In the genomic region with DNA sequence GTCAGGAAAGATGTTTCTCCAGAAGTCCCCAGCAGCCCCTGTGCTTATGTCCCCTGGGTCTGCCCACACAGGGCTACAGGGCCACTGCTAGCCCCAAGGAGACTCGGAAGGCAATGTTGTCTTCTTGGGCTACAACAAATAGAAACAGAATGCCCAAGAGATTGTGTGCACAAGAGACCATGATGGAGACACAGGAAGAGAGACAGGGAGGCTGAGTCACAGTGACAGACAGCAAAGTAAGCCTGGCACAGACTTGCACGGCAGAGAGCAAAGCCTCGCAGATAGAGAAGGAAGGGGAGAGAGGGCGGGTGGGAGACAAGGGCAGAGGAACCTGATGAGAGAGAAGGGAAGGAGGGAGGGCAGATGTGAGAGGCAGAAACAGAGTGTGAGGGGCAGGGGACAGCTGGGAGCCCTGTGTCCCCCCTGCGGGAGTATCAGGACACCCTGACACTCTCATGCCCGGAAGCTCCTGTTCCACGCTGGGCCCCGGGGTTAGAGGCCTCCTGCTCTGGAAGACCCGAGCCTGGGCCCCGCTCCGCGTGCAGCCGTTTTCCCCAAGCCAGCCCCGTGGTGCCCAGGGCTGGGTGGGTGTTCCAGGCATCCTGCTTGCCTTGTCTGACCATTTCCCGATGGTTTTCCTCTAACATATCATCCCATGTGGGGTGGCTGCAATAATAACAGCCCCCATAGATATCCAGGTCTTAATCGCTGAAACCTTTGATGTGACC, we compare ENCODE assay signal across 20 cellular contexts. TPM values are rescaled to one million over a fixed set of nuclear protein-coding genes. Genes with fewer than 3 reads are reported as not detected.
DNase-seq lines count a peak whose midpoint lies in the region; ATAC-seq, FAIRE-seq and TF ChIP-seq lines count a peak whose summit lies in the region.
"Had no signal": no experiment of that assay in that cellular context is flagged by ENCODE, and none has a peak within 500 bp of the region (broad histone marks: within the 10 kb centered on the region; RNA-seq: fewer than 3 reads in every experiment).

No MANE protein-coding gene starts in this region.

- H3K36me3 Mint-ChIP-seq in HFFc6 (ENCODE audit: low read depth) = peaks cover 8% of the 10 kb centered on the region; the same call in 1 of the 2 replicates
- peaks cover 15% of the 10 kb centered on the region for H3K36me3 Mint-ChIP-seq in memory B cell

- no peaks in the 10 kb centered on the region for H3K27me3 ChIP-seq in BLaER1 treated with 17β-estradiol and CSF1 and Interleukin-3, amounts not matched to agents 10 nM and 100 nM
- no peaks in the 10 kb centered on the region for H3K27me3 ChIP-seq in bronchial epithelial cell (ENCODE audit: control insufficient read depth, insufficient read depth, low read length)
- H3K27me3 ChIP-seq: colonic mucosa had no signal

- H3K4me2 ChIP-seq in BLaER1 treated with 17β-estradiol and CSF1 and Interleukin-3, amounts not matched to agents 10 nM and 100 nM = peak overlapping the region in 7 of 11 experiments; percentile 21 to 48 (median 26); a peak in 6 of 22 replicates

- H3K27me3 Mint-ChIP-seq in HFFc6 (ENCODE audit: insufficient read depth) = no peaks in the 10 kb centered on the region
- H3K27me3 Mint-ChIP-seq in memory B cell = no peaks in the 10 kb centered on the region

- H3K4me1 ChIP-seq in BLaER1 treated with 17β-estradiol and CSF1 and Interleukin-3, amounts not matched to agents 10 nM and 100 nM = peaks cover 29 to 49% (median 41%) of the 10 kb centered on the region in 10 experiments
- H3K4me1 ChIP-seq: colonic mucosa had no signal

- H4K20me1 ChIP-seq in BLaER1 treated with 17β-estradiol and CSF1 and Interleukin-3, amounts not matched to agents 10 nM and 100 nM = no peaks in the 10 kb centered on the region

- H3K9me3 Mint-ChIP-seq in HFFc6 (no peaks in the 10 kb centered on the region), memory B cell (peaks cover 3% of the 10 kb centered on the region)

- no peak for ATAC-seq in memory B cell (ENCODE audit: low read depth)

- peak overlapping the region in 2 of 11 experiments; percentile 24 to 35; a peak in 4 of 22 replicates for H3K9ac ChIP-seq in BLaER1 treated with 17β-estradiol and CSF1 and Interleukin-3, amounts not matched to agents 10 nM and 100 nM

- peaks cover 9 to 49% (median 41%) of the 10 kb centered on the region in 11 experiments; a peak in 20 of 22 replicates for H3K36me3 ChIP-seq in BLaER1 treated with 17β-estradiol and CSF1 and Interleukin-3, amounts not matched to agents 10 nM and 100 nM
- H3K36me3 ChIP-seq in bronchial epithelial cell (ENCODE audit: control insufficient read depth, insufficient read depth, low read length) = peaks cover 1% of the 10 kb centered on the region
- H3K36me3 ChIP-seq: colonic mucosa, thoracic aorta had no signal

- H3K4me1 Mint-ChIP-seq in HFFc6 (ENCODE audit: low read depth) (peaks cover 15% of the 10 kb centered on the region), memory B cell (peaks cover 8% of the 10 kb centered on the region)

- no peak overlapping the region for H3K4me3 ChIP-seq in BLaER1 treated with 17β-estradiol and CSF1 and Interleukin-3, amounts not matched to agents 10 nM and 100 nM
- H3K4me3 ChIP-seq in bronchial epithelial cell (ENCODE audit: low read depth, low read length) = no peak overlapping the region
- H3K4me3 ChIP-seq: colonic mucosa, SK-N-MC, thoracic aorta had no signal

- FAIRE-seq in bronchial epithelial cell (lab: Jason Lieb, UNC) = no peak
- FAIRE-seq: frontal cortex, GM18507, RCC 7860 had no signal

- no peak for TF ChIP-seq CTCF in HFFc6 (IDR thresholded peaks at IDR 0.05)
- TF ChIP-seq CTCF in bronchial epithelial cell (IDR thresholded peaks at IDR 0.05; ENCODE audit: insufficient read depth, low read length, severe bottlenecking) = no peak

- peaks cover 0 to 4% (median 0%) of the 10 kb centered on the region in 11 experiments; a peak in 3 of 22 replicates for H3K9me3 ChIP-seq in BLaER1 treated with 17β-estradiol and CSF1 and Interleukin-3, amounts not matched to agents 10 nM and 100 nM (replicated peaks in 1 of 11)
- H3K9me3 ChIP-seq: Caco-2, colonic mucosa, thoracic aorta had no signal

- H3K27ac Mint-ChIP-seq in HFFc6 (peak overlapping the region; percentile 42), memory B cell (peak overlapping the region; percentile 85)

- DNase-seq in HFFc6 = no peak
- peak; percentile 28 for DNase-seq in bronchial epithelial cell (ENCODE audit: low read depth)
- no peak for DNase-seq in memory B cell (ENCODE audit: low spot score in 2 of 2)
- DNase-seq in NCI-H1436 treated with DMSO at 0.1 percent for 48 hours (lab: John Stamatoyannopoulos, UW) = no peak
- DNase-seq in SW 1271 (lab: John Stamatoyannopoulos, UW) = no peak
- DNase-seq in OCI-M2 (lab: John Stamatoyannopoulos, UW; ENCODE audit: unreplicated experiment) = no peak
- DNase-seq: activated effector memory CD4-positive, alpha-beta T cell treated with anti-CD3 and anti-CD28 coated beads, Interleukin-2, amount 50 U/mL, for 16 hours; aorta; Caco-2; colonic mucosa; EL; NCI-H187; NCI-H345; T1000 had no signal

- no peak overlapping the region for H3K4me3 Mint-ChIP-seq in HFFc6
- H3K4me3 Mint-ChIP-seq in memory B cell = no peak overlapping the region

- H3K27ac ChIP-seq in BLaER1 treated with 17β-estradiol and CSF1 and Interleukin-3, amounts not matched to agents 10 nM and 100 nM = peak overlapping the region in 9 of 11 experiments; percentile 14 to 65 (median 38); a peak in 13 of 22 replicates
- H3K27ac ChIP-seq: colonic mucosa, SK-N-MC, thoracic aorta had no signal

RNA-seq across cellular contexts. Expression of gene PLA2G4C, which starts 2.7 kb away (rescaled TPM):
- total RNA-seq in HFFc6 (2021; fragmentation: NEBNext Ultra II Directional; extraction: Animal tissue kit (Norgen Biotek cat#: 25700)) = 1 to 10 TPM; 3.8 to 5.3 (median 4.8) TPM
- 0.51 and 1.1 TPM in 2 replicates for total RNA-seq in bronchial epithelial cell

RNA-seq across cellular contexts. Expression of gene LIG1, which starts 56.8 kb away (rescaled TPM):
- 10 to 100 TPM; 25.9 to 55.8 (median 48.1) TPM for total RNA-seq in HFFc6 (2021; fragmentation: NEBNext Ultra II Directional; extraction: Animal tissue kit (Norgen Biotek cat#: 25700))
- total RNA-seq in bronchial epithelial cell = 4.5 and 5.8 TPM in 2 replicates

RNA-seq across cellular contexts. Expression of gene ZSWIM9, which starts 57.1 kb away (rescaled TPM):
- total RNA-seq in HFFc6 (2021; fragmentation: NEBNext Ultra II Directional; extraction: Animal tissue kit (Norgen Biotek cat#: 25700)) = 1 to 10 TPM; 5.6 to 7.2 (median 5.9) TPM
- total RNA-seq in bronchial epithelial cell = 1.3 and 1.5 TPM in 2 replicates
